In the genomic region with DNA sequence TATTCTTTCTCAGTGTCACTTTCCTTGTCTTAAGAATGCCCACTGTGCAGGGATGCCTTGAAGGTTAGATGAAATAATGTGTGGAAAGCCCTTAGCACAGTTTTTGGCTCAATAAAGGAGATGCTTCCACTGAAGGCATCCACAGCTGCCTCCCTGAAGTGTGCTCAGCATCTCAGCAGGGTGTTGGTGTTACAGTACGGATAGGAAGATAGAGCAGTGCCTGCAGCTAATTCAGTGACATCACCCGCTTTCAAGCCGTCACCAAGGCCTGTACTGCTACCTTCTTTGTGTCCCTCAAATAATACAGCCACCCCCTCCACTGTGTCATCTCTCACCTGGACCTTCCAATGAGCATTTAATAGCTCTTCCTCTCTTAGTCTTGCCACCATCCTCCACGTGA, we compare ENCODE assay signal across 1 cellular context.
A peak's percentile ranks its signal among the peaks of the same experiment; 100 is the strongest.
TF ChIP-seq lines count a peak whose summit lies in the region.

No MANE protein-coding gene starts in this region.

TF ChIP-seq in HEK293, 187 proteins besides CTCF, POLR2A, EP300 and RAD21 (continued from another document):
- TF ChIP-seq ZNF558 (tag by site-specific recombination; IDR thresholded peaks at IDR 0.05), result no peak
- TF ChIP-seq ZBTB7A (tag by site-specific recombination; IDR thresholded peaks at IDR 0.05; ENCODE audit: low read depth), result no peak
- peak; percentile 68 for TF ChIP-seq ZNF335 (tag by site-specific recombination; conservative IDR thresholded peaks at IDR 0.05)
- peak; percentile 75 for TF ChIP-seq ZBTB21 (tag by site-specific recombination; IDR thresholded peaks at IDR 0.05)
- peak; percentile 15; the same call in 1 of the 2 replicates for TF ChIP-seq SP7 (tag by site-specific recombination; IDR thresholded peaks at IDR 0.05)
- TF ChIP-seq ZNF155 (tag by site-specific recombination; IDR thresholded peaks at IDR 0.05), result no peak
- TF ChIP-seq ZBTB44 (tag by site-specific recombination; IDR thresholded peaks at IDR 0.05), result no peak
